1 cellular context compared by ENCODE assay signal in the genomic region with DNA sequence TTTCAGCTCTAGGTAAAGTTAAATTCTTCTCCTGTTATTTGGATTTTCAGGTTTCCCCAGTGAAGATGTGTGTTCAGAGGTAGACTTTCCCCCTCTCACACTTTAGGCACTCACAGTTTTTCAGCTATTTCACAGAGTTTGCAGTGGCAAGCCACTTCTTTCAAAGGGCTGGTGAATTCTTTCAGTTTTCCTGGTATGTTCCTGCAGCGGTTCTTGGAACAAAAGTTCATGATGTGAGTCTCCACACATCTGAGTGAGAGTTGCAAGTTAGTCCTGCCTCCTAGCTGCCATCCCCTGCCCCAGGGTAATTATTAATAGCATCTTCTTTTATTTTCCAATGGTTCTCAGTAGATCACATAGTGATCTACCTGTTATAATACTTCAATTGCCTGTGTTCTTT.
TF ChIP-seq lines count a peak whose summit lies in the region.

No MANE protein-coding gene starts in this region.

TF ChIP-seq in SK-N-SH, 30 proteins besides CTCF, POLR2A, EP300 and RAD21:
- TF ChIP-seq JUND (IDR thresholded peaks at IDR 0.05) = no peak
- no peak for TF ChIP-seq YY1 (IDR thresholded peaks at IDR 0.05; ENCODE audit: low read depth)
- TF ChIP-seq RCOR1 (IDR thresholded peaks at IDR 0.05; ENCODE audit: low read length) = no peak
TF ChIP-seq in SK-N-SH: peak in this region for 0.
